Comparison of ENCODE assay signal across 15 cellular contexts in genomic region chr12:113874326-113874725, GRCh38.
DNase-seq lines count a peak whose midpoint lies in the region; ATAC-seq and TF ChIP-seq lines count a peak whose summit lies in the region.
"Had no signal": no experiment of that assay in that cellular context is flagged by ENCODE, and none has a peak within 500 bp of the region (broad histone marks: within the 10 kb centered on the region; RNA-seq: fewer than 3 reads in every experiment).

No MANE protein-coding gene starts in this region.

- no peaks in the 10 kb centered on the region for H3K4me1 Mint-ChIP-seq in activated T-cell treated with anti-CD3 and anti-CD28 coated beads, Interleukin-2, amount 50 U/mL, for 72 hours (ENCODE audit: low read depth)
- no peaks in the 10 kb centered on the region for H3K4me1 Mint-ChIP-seq in activated T-cell treated with anti-CD3 and anti-CD28 coated beads, Interleukin-2, amount 50 U/mL, for 24 hours (ENCODE audit: low read depth)
- H3K4me1 Mint-ChIP-seq in T-helper 17 cell (peaks cover under 1% of the 10 kb centered on the region), neural progenitor cell (peaks cover 40% of the 10 kb centered on the region)

- H3K36me3 Mint-ChIP-seq in activated T-cell treated with anti-CD3 and anti-CD28 coated beads, Interleukin-2, amount 50 U/mL, for 72 hours (ENCODE audit: insufficient read depth in 2 of 2): peaks cover 0 to 12% of the 10 kb centered on the region in 2 donors
- peaks cover 78% of the 10 kb centered on the region for H3K36me3 Mint-ChIP-seq in activated T-cell treated with anti-CD3 and anti-CD28 coated beads, Interleukin-2, amount 50 U/mL, for 24 hours (ENCODE audit: low read depth)
- H3K36me3 Mint-ChIP-seq in T-helper 17 cell (ENCODE audit: low read depth): peaks cover 2% of the 10 kb centered on the region
- H3K36me3 Mint-ChIP-seq in neural progenitor cell: peaks cover 5% of the 10 kb centered on the region

- H3K4me3 Mint-ChIP-seq in activated T-cell treated with anti-CD3 and anti-CD28 coated beads, Interleukin-2, amount 50 U/mL, for 72 hours: no peak overlapping the region
- no peak overlapping the region for H3K4me3 Mint-ChIP-seq in activated T-cell treated with anti-CD3 and anti-CD28 coated beads, Interleukin-2, amount 50 U/mL, for 24 hours
- H3K4me3 Mint-ChIP-seq in T-helper 17 cell: no peak overlapping the region
- peak overlapping the region; percentile 43 for H3K4me3 Mint-ChIP-seq in neural progenitor cell
- H3K4me3 Mint-ChIP-seq: CD4-positive, CD25-positive, alpha-beta regulatory T cell had no signal

- peak overlapping the region; percentile 47 for H3K27ac Mint-ChIP-seq in activated T-cell treated with anti-CD3 and anti-CD28 coated beads, Interleukin-2, amount 50 U/mL, for 72 hours
- no peak overlapping the region for H3K27ac Mint-ChIP-seq in activated T-cell treated with anti-CD3 and anti-CD28 coated beads, Interleukin-2, amount 50 U/mL, for 24 hours
- H3K27ac Mint-ChIP-seq in T-helper 17 cell (peak overlapping the region; percentile 24), neural progenitor cell (peak overlapping the region; percentile 96)

- TF ChIP-seq CTCF in neural progenitor cell (IDR thresholded peaks at IDR 0.05): no peak
- no peak for TF ChIP-seq CTCF in vagina (IDR thresholded peaks at IDR 0.05)

- H3K27ac ChIP-seq in neural progenitor cell (no peak overlapping the region), vagina (peak overlapping the region; percentile 65)
- H3K27ac ChIP-seq: BLaER1 treated with 17β-estradiol and CSF1 and Interleukin-3, amounts not matched to agents 10 nM and 100 nM; GM23248 had no signal

- no peak for TF ChIP-seq POLR2A in vagina (IDR thresholded peaks at IDR 0.05)

- H3K36me3 ChIP-seq in neural progenitor cell (no peaks in the 10 kb centered on the region), vagina (no peaks in the 10 kb centered on the region)

- peaks cover 23% of the 10 kb centered on the region for H3K4me1 ChIP-seq in neural progenitor cell
- H3K4me1 ChIP-seq in vagina: peaks cover 14% of the 10 kb centered on the region

- no peaks in the 10 kb centered on the region for H4K20me1 ChIP-seq in neural progenitor cell (ENCODE audit: low read depth)

- H3K27me3 ChIP-seq in neural progenitor cell: no peaks in the 10 kb centered on the region
- H3K27me3 ChIP-seq in vagina: no peaks in the 10 kb centered on the region
- H3K27me3 ChIP-seq: BLaER1 treated with 17β-estradiol and CSF1 and Interleukin-3, amounts not matched to agents 10 nM and 100 nM had no signal

- H3K9ac ChIP-seq in neural progenitor cell: no peak overlapping the region
- H3K9ac ChIP-seq: BLaER1 treated with 17β-estradiol and CSF1 and Interleukin-3, amounts not matched to agents 10 nM and 100 nM; GM23248 had no signal

- intact Hi-C loops in vagina (cut with DNase I): no loop called here

- H3K27me3 Mint-ChIP-seq in activated T-cell treated with anti-CD3 and anti-CD28 coated beads, Interleukin-2, amount 50 U/mL, for 72 hours (ENCODE audit: low read depth): no peaks in the 10 kb centered on the region
- no peaks in the 10 kb centered on the region for H3K27me3 Mint-ChIP-seq in activated T-cell treated with anti-CD3 and anti-CD28 coated beads, Interleukin-2, amount 50 U/mL, for 24 hours
- H3K27me3 Mint-ChIP-seq in T-helper 17 cell: no peaks in the 10 kb centered on the region
- H3K27me3 Mint-ChIP-seq in neural progenitor cell (ENCODE audit: insufficient read depth, low read depth): peaks cover 6% of the 10 kb centered on the region
- H3K27me3 Mint-ChIP-seq: CD4-positive, CD25-positive, alpha-beta regulatory T cell had no signal

- no peaks in the 10 kb centered on the region for H3K79me2 ChIP-seq in neural progenitor cell (ENCODE audit: low read depth)

- H3F3A ChIP-seq in neural progenitor cell (ENCODE audit: low read depth): peaks cover 14% of the 10 kb centered on the region

- no peaks in the 10 kb centered on the region for H3K9me3 Mint-ChIP-seq in activated T-cell treated with anti-CD3 and anti-CD28 coated beads, Interleukin-2, amount 50 U/mL, for 72 hours
- no peaks in the 10 kb centered on the region for H3K9me3 Mint-ChIP-seq in activated T-cell treated with anti-CD3 and anti-CD28 coated beads, Interleukin-2, amount 50 U/mL, for 24 hours
- peaks cover 7% of the 10 kb centered on the region for H3K9me3 Mint-ChIP-seq in neural progenitor cell
- H3K9me3 Mint-ChIP-seq: CD4-positive, CD25-positive, alpha-beta regulatory T cell had no signal

- H3K9me3 ChIP-seq in T-helper 17 cell (ENCODE audit: control insufficient read depth, low read length, poor library complexity, severe bottlenecking) (no peaks in the 10 kb centered on the region), neural progenitor cell (ENCODE audit: low read depth) (no peaks in the 10 kb centered on the region), vagina (no peaks in the 10 kb centered on the region)

- no peak overlapping the region for H3K4me3 ChIP-seq in neural progenitor cell
- H3K4me3 ChIP-seq in vagina: no peak overlapping the region
- H3K4me3 ChIP-seq: BLaER1 treated with 17β-estradiol and CSF1 and Interleukin-3, amounts not matched to agents 10 nM and 100 nM; GM23248 had no signal

- ATAC-seq in activated T-cell treated with anti-CD3 and anti-CD28 coated beads, Interleukin-2, amount 50 U/mL, for 72 hours (replicated peaks in 1 of 2): no peak
- ATAC-seq in T-helper 17 cell (no peak), GM18511 (IDR thresholded peaks at IDR 0.05; ENCODE audit: unreplicated experiment) (no peak)
- ATAC-seq: HCT116 had no signal

- no peak overlapping the region for H3K4me2 ChIP-seq in neural progenitor cell
- H3K4me2 ChIP-seq: BLaER1 treated with 17β-estradiol and CSF1 and Interleukin-3, amounts not matched to agents 10 nM and 100 nM had no signal

- no peak for DNase-seq in activated T-cell treated with anti-CD3 and anti-CD28 coated beads, Interleukin-2, amount 50 U/mL, for 72 hours
- no peak for DNase-seq in activated T-cell treated with anti-CD3 and anti-CD28 coated beads, Interleukin-2, amount 50 U/mL, for 24 hours
- DNase-seq in T-helper 17 cell: no peak
- no peak for DNase-seq in neural progenitor cell (ENCODE audit: low spot score)
- DNase-seq in vagina (ENCODE audit: extremely low spot score in 2 of 2): no peak
- no peak for DNase-seq in T-helper 2 cell
- DNase-seq in NCI-H748 treated with DMSO at 0.1 percent for 48 hours (lab: John Stamatoyannopoulos, UW): no peak
- DNase-seq: 8988T; CD4-positive, CD25-positive, alpha-beta regulatory T cell; DMS53; GF-D8; GM23248 had no signal

- no peak overlapping the region for H2AFZ ChIP-seq in neural progenitor cell (replicated peaks)
- H2AFZ ChIP-seq: GM23248 had no signal
